In genomic region chr6:157002795-157003194, GRCh38 we compare ENCODE assay signal across 16 cellular contexts.
DNase-seq lines count a peak whose midpoint lies in the region; ATAC-seq and TF ChIP-seq lines count a peak whose summit lies in the region.
"Had no signal": no experiment of that assay in that cellular context is flagged by ENCODE, and none has a peak within 500 bp of the region (broad histone marks: within the 10 kb centered on the region; RNA-seq: fewer than 3 reads in every experiment).

No MANE protein-coding gene starts in this region.

- H3K4me1 Mint-ChIP-seq in activated naive CD4-positive, alpha-beta T cell treated with anti-CD3 and anti-CD28 coated beads, Interleukin-2, amount 50 U/mL, for 24 hours = peaks cover 80% of the 10 kb centered on the region
- H3K4me1 Mint-ChIP-seq in WTC11 (peaks cover 62% of the 10 kb centered on the region), endothelial cell (ENCODE audit: unreplicated experiment) (peaks cover 23% of the 10 kb centered on the region)

- intact Hi-C loops in head of caudate nucleus (cut with DNase I) = no loop called here
- intact Hi-C loops in left cardiac atrium (cut with DNase I) = no loop called here

- POLR2A ChIA-PET in WTC11 (lab: Charles Lee) = no interaction called here

- TF ChIP-seq CTCF in WTC11 (IDR thresholded peaks at IDR 0.05) (no peak), endothelial cell (IDR thresholded peaks at IDR 0.05; ENCODE audit: unreplicated experiment) (no peak), GM13977 (IDR thresholded peaks at IDR 0.05; ENCODE audit: extremely low read depth, insufficient read depth, missing control alignments) (no peak)

- CTCF ChIA-PET in WTC11 (lab: Charles Lee) = no interaction called here

- ATAC-seq in activated naive CD4-positive, alpha-beta T cell treated with anti-CD3 and anti-CD28 coated beads, Interleukin-2, amount 50 U/mL, for 72 hours = no peak
- ATAC-seq in WTC11 (peak; percentile 38), left cardiac atrium (no peak)
- ATAC-seq: Right ventricle myocardium inferior had no signal

- peak overlapping the region; percentile 6 for H3K27ac Mint-ChIP-seq in activated naive CD4-positive, alpha-beta T cell treated with anti-CD3 and anti-CD28 coated beads, Interleukin-2, amount 50 U/mL, for 24 hours
- no peak overlapping the region for H3K27ac Mint-ChIP-seq in activated naive CD4-positive, alpha-beta T cell treated with anti-CD3 and anti-CD28 coated beads, Interleukin-2, amount 50 U/mL, for 72 hours
- H3K27ac Mint-ChIP-seq in WTC11 (peak overlapping the region; percentile 17), endothelial cell (ENCODE audit: unreplicated experiment) (peak overlapping the region; percentile 7)

- no peaks in the 10 kb centered on the region for H3K27me3 Mint-ChIP-seq in activated naive CD4-positive, alpha-beta T cell treated with anti-CD3 and anti-CD28 coated beads, Interleukin-2, amount 50 U/mL, for 24 hours
- no peaks in the 10 kb centered on the region for H3K27me3 Mint-ChIP-seq in WTC11 (ENCODE audit: low read depth)
- no peaks in the 10 kb centered on the region for H3K27me3 Mint-ChIP-seq in endothelial cell (ENCODE audit: unreplicated experiment)

- in situ Hi-C loops in GM13977 (cut with MboI; ENCODE audit: low pct_unique_long_range_greater_than_20kb, low sequenced_read_pairs, unreplicated experiment) = no loop called here

- no peaks in the 10 kb centered on the region for H3K9me3 Mint-ChIP-seq in activated naive CD4-positive, alpha-beta T cell treated with anti-CD3 and anti-CD28 coated beads, Interleukin-2, amount 50 U/mL, for 24 hours
- H3K9me3 Mint-ChIP-seq in activated naive CD4-positive, alpha-beta T cell treated with anti-CD3 and anti-CD28 coated beads, Interleukin-2, amount 50 U/mL, for 72 hours = no peaks in the 10 kb centered on the region
- H3K9me3 Mint-ChIP-seq in WTC11 (no peaks in the 10 kb centered on the region), endothelial cell (ENCODE audit: unreplicated experiment) (no peaks in the 10 kb centered on the region)

- peaks cover 7% of the 10 kb centered on the region for H3K36me3 Mint-ChIP-seq in activated naive CD4-positive, alpha-beta T cell treated with anti-CD3 and anti-CD28 coated beads, Interleukin-2, amount 50 U/mL, for 24 hours
- no peaks in the 10 kb centered on the region for H3K36me3 Mint-ChIP-seq in activated naive CD4-positive, alpha-beta T cell treated with anti-CD3 and anti-CD28 coated beads, Interleukin-2, amount 50 U/mL, for 72 hours
- 0 out of 2 replicates have a peak, but pooled peaks cover 3% of the 10 kb centered on the region for H3K36me3 Mint-ChIP-seq in WTC11
- H3K36me3 Mint-ChIP-seq in endothelial cell (ENCODE audit: low read depth, unreplicated experiment) = no peaks in the 10 kb centered on the region

- DNase-seq in activated naive CD4-positive, alpha-beta T cell treated with anti-CD3 and anti-CD28 coated beads, Interleukin-2, amount 50 U/mL, for 72 hours (ENCODE audit: low spot score in 2 of 2) = no peak
- DNase-seq in WTC11 (ENCODE audit: low spot score) (no peak), endothelial cell (ENCODE audit: low spot score) (no peak), GM13977 (ENCODE audit: low spot score) (no peak), head of caudate nucleus (no peak), left cardiac atrium (no peak)
- no peak for DNase-seq in stimulated activated CD4-positive, alpha-beta T cell treated with anti-CD3 and anti-CD28 coated beads, Interleukin-4, amount 100 ng/mL, for 1 hour
- DNase-seq: 8988T, DMS153, KG1, NCI-H1092, NCI-H446, NCI-H774, SK-N-SH had no signal

- H3K4me3 Mint-ChIP-seq in activated naive CD4-positive, alpha-beta T cell treated with anti-CD3 and anti-CD28 coated beads, Interleukin-2, amount 50 U/mL, for 24 hours = no peak overlapping the region
- no peak overlapping the region for H3K4me3 Mint-ChIP-seq in WTC11
- no peak overlapping the region for H3K4me3 Mint-ChIP-seq in endothelial cell (ENCODE audit: unreplicated experiment)

TF ChIP-seq in WTC11, 78 proteins besides CTCF, POLR2A, EP300 and RAD21:
- no peak for TF ChIP-seq USF2 (CRISPR knock-in tag; IDR thresholded peaks at IDR 0.05)
- no peak for TF ChIP-seq JAZF1 (CRISPR knock-in tag; IDR thresholded peaks at IDR 0.05)
- TF ChIP-seq TEAD1 (CRISPR knock-in tag; IDR thresholded peaks at IDR 0.05) = no peak
- TF ChIP-seq, protein P1, sequence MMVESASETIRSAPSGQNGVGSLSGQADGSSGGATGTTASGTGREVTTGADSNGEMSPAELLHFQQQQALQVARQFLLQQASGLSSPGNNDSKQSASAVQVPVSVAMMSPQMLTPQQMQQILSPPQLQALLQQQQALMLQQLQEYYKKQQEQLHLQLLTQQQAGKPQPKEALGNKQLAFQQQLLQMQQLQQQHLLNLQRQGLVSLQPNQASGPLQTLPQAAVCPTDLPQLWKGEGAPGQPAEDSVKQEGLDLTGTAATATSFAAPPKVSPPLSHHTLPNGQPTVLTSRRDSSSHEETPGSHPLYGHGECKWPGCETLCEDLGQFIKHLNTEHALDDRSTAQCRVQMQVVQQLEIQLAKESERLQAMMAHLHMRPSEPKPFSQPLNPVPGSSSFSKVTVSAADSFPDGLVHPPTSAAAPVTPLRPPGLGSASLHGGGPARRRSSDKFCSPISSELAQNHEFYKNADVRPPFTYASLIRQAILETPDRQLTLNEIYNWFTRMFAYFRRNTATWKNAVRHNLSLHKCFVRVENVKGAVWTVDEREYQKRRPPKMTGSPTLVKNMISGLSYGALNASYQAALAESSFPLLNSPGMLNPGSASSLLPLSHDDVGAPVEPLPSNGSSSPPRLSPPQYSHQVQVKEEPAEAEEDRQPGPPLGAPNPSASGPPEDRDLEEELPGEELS (CRISPR knock-in tag; IDR thresholded peaks at IDR 0.05) = no peak
- no peak for TF ChIP-seq ETV6 (CRISPR knock-in tag; IDR thresholded peaks at IDR 0.05)
- no peak for TF ChIP-seq MXD4 (CRISPR knock-in tag; IDR thresholded peaks at IDR 0.05; ENCODE audit: borderline replicate concordance)
- no peak for TF ChIP-seq PRRX2 (CRISPR knock-in tag; IDR thresholded peaks at IDR 0.05)
- TF ChIP-seq, protein P2, sequence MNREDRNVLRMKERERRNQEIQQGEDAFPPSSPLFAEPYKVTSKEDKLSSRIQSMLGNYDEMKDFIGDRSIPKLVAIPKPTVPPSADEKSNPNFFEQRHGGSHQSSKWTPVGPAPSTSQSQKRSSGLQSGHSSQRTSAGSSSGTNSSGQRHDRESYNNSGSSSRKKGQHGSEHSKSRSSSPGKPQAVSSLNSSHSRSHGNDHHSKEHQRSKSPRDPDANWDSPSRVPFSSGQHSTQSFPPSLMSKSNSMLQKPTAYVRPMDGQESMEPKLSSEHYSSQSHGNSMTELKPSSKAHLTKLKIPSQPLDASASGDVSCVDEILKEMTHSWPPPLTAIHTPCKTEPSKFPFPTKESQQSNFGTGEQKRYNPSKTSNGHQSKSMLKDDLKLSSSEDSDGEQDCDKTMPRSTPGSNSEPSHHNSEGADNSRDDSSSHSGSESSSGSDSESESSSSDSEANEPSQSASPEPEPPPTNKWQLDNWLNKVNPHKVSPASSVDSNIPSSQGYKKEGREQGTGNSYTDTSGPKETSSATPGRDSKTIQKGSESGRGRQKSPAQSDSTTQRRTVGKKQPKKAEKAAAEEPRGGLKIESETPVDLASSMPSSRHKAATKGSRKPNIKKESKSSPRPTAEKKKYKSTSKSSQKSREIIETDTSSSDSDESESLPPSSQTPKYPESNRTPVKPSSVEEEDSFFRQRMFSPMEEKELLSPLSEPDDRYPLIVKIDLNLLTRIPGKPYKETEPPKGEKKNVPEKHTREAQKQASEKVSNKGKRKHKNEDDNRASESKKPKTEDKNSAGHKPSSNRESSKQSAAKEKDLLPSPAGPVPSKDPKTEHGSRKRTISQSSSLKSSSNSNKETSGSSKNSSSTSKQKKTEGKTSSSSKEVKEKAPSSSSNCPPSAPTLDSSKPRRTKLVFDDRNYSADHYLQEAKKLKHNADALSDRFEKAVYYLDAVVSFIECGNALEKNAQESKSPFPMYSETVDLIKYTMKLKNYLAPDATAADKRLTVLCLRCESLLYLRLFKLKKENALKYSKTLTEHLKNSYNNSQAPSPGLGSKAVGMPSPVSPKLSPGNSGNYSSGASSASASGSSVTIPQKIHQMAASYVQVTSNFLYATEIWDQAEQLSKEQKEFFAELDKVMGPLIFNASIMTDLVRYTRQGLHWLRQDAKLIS (CRISPR knock-in tag; IDR thresholded peaks at IDR 0.05; ENCODE audit: borderline replicate concordance) = no peak
- TF ChIP-seq SOX15 (CRISPR knock-in tag; IDR thresholded peaks at IDR 0.05) = no peak
- no peak for TF ChIP-seq ELF4 (CRISPR knock-in tag; IDR thresholded peaks at IDR 0.05; ENCODE audit: low read depth)
- no peak for TF ChIP-seq FOXP1 (CRISPR knock-in tag; IDR thresholded peaks at IDR 0.05; ENCODE audit: borderline replicate concordance)
- no peak for TF ChIP-seq SMAD4 (CRISPR knock-in tag; IDR thresholded peaks at IDR 0.05)
- TF ChIP-seq, protein P3, sequence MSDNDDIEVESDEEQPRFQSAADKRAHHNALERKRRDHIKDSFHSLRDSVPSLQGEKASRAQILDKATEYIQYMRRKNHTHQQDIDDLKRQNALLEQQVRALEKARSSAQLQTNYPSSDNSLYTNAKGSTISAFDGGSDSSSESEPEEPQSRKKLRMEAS (CRISPR knock-in tag; IDR thresholded peaks at IDR 0.05) = no peak
- TF ChIP-seq JUN (CRISPR knock-in tag; IDR thresholded peaks at IDR 0.05) = no peak
- TF ChIP-seq, protein P4, sequence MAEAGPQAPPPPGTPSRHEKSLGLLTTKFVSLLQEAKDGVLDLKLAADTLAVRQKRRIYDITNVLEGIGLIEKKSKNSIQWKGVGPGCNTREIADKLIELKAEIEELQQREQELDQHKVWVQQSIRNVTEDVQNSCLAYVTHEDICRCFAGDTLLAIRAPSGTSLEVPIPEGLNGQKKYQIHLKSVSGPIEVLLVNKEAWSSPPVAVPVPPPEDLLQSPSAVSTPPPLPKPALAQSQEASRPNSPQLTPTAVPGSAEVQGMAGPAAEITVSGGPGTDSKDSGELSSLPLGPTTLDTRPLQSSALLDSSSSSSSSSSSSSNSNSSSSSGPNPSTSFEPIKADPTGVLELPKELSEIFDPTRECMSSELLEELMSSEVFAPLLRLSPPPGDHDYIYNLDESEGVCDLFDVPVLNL (CRISPR knock-in tag; IDR thresholded peaks at IDR 0.05; ENCODE audit: borderline replicate concordance, low read depth) = no peak
- TF ChIP-seq TP53 (CRISPR knock-in tag; IDR thresholded peaks at IDR 0.05) = no peak

Comparison
In these comparisons a context has a peak if more than half of its experiments do, and no peak if none do; other contexts are left out.
1. H3K27ac Mint-ChIP-seq: peak in activated naive CD4-positive, alpha-beta T cell treated with anti-CD3 and anti-CD28 coated beads, Interleukin-2, amount 50 U/mL, for 24 hours (single experiment), WTC11 (single experiment) and endothelial cell (single experiment); none in activated naive CD4-positive, alpha-beta T cell treated with anti-CD3 and anti-CD28 coated beads, Interleukin-2, amount 50 U/mL, for 72 hours (0 of 2).